In genomic region chr14:32022938-32023466, GRCh38 we compare ENCODE assay signal across 23 cellular contexts. TPM values are rescaled to one million over a fixed set of nuclear protein-coding genes. Genes with fewer than 3 reads are reported as not detected.
A peak's percentile ranks its signal among the peaks of the same experiment; 100 is the strongest.
DNase-seq lines count a peak whose midpoint lies in the region; ATAC-seq, FAIRE-seq and TF ChIP-seq lines count a peak whose summit lies in the region.
"Had no signal": no experiment of that assay in that cellular context is flagged by ENCODE, and none has a peak within 500 bp of the region (broad histone marks: within the 10 kb centered on the region; RNA-seq: fewer than 3 reads in every experiment).

No MANE protein-coding gene starts in this region.

- CTCF ChIA-PET in H1 (lab: Charles Lee; ENCODE audit: partially characterized antibody) = interaction anchor here (0.9 to 1.0 kb wide), 2 partner anchors 13 to 145 kb away, joined by 3 read pairs; no protein-coding TSS in a partner anchor

- H2BK15ac ChIP-seq in H1 (ENCODE audit: low read length) = no peak overlapping the region

- POLR2A ChIA-PET in H1 (lab: Charles Lee; ENCODE audit: partially characterized antibody) = no interaction called here

- H2BK20ac ChIP-seq in H1 (ENCODE audit: low read length) = no peak overlapping the region

- H3K23ac ChIP-seq in H1 (ENCODE audit: insufficient read length) = no peak overlapping the region

- no peaks in the 10 kb centered on the region for H3K27me3 ChIP-seq in H1 (replicated peaks in 1 of 4; ENCODE audit: control insufficient read depth in 3 of 4, extremely low read depth in 1 of 4, insufficient read depth in 3 of 4, low read length in 3 of 4)
- no peaks in the 10 kb centered on the region for H3K27me3 ChIP-seq in right lobe of liver
- H3K27me3 ChIP-seq in suprapubic skin = no peaks in the 10 kb centered on the region
- H3K27me3 ChIP-seq: brain microvascular endothelial cell, neural progenitor cell had no signal

- no peaks in the 10 kb centered on the region for H3K23me2 ChIP-seq in H1 (ENCODE audit: low read depth, low read length)

- H4K8ac ChIP-seq in H1 (ENCODE audit: extremely low read depth, insufficient read depth, low read length) = no peak overlapping the region

- H3K79me1 ChIP-seq in H1 (ENCODE audit: low read depth, low read length) = no peaks in the 10 kb centered on the region

- H3K9me3 ChIP-seq in H1 (ENCODE audit: insufficient read depth in 2 of 2, low read depth in 1 of 2, low read length in 1 of 2) (no peaks in the 10 kb centered on the region), right lobe of liver (no peaks in the 10 kb centered on the region), suprapubic skin (no peaks in the 10 kb centered on the region)

- no peak overlapping the region for H2BK5ac ChIP-seq in H1 (ENCODE audit: low read depth, low read length)

- no peak overlapping the region for H4K91ac ChIP-seq in H1 (replicated peaks; ENCODE audit: insufficient read length, low read length)

- no peaks in the 10 kb centered on the region for H4K20me1 ChIP-seq in H1 (replicated peaks in 1 of 2; ENCODE audit: control insufficient read depth in 1 of 2, insufficient read depth in 2 of 2, low read length in 2 of 2)

- H2AFZ ChIP-seq in H1 (ENCODE audit: low read length) = 0 out of 2 replicates have a peak overlapping the region, but pooled peaks have one; percentile 65
- H2AFZ ChIP-seq: GM23248, neural progenitor cell had no signal

- no peak for TF ChIP-seq RAD21 in H1 (IDR thresholded peaks at IDR 0.05 in 1 of 2, conservative IDR thresholded peaks at IDR 0.05 in 1 of 2; ENCODE audit: low read depth in 2 of 2, low read length in 2 of 2)

- H3K4me2 ChIP-seq in H1 (ENCODE audit: insufficient read depth in 1 of 2, low read depth in 2 of 2, low read length in 2 of 2) = no peak overlapping the region
- H3K4me2 ChIP-seq: neural progenitor cell had no signal

- TF ChIP-seq EP300 in H1 (IDR thresholded peaks at IDR 0.05; ENCODE audit: borderline replicate concordance in 1 of 2, low read depth in 2 of 2, low read length in 2 of 2) (no peak), suprapubic skin (IDR thresholded peaks at IDR 0.05) (peak; percentile 52)

- ATAC-seq in right lobe of liver (peak; percentile 37 to 87 (median 79)), GM18517 (IDR thresholded peaks at IDR 0.05; ENCODE audit: unreplicated experiment) (no peak)
- ATAC-seq: left ventricle myocardium superior; stimulated activated naive CD8-positive, alpha-beta T cell treated with anti-CD3 and anti-CD28 coated beads, Interleukin-15, amount 100 ng/mL, for 72 hours had no signal

- FAIRE-seq in H1 (lab: Jason Lieb, UNC) = no peak

- intact Hi-C loops in right lobe of liver (cut with DNase I) = no loop called here
- intact Hi-C loops in lower leg skin (cut with DNase I; ENCODE audit: low total_unique reads) = no loop called here

- no peak overlapping the region for H3K56ac ChIP-seq in H1 (replicated peaks; ENCODE audit: insufficient read length, low read depth, low read length)

- WGBS in H1 (ENCODE audit: extremely low coverage in 1 of 2, insufficient coverage in 1 of 2, insufficient read length in 1 of 2, insufficient replicate concordance in 2 of 2, low coverage in 1 of 2, low lambda C conversion rate in 2 of 2, missing lambda C conversion rate in 1 of 2), 2 experiments = 94% methylated on average over 3 of the region's 3 CpGs; no CpG with 5 or more reads in 1 of the 2 experiments
- 37% methylated on average over 2 of the region's 3 CpGs for WGBS in right lobe of liver (ENCODE audit: insufficient coverage, low coverage, low lambda C conversion rate, missing lambda C conversion rate)
- WGBS in suprapubic skin = 77% methylated on average over 3 of the region's 3 CpGs
- WGBS in lower leg skin, 2 donors = 64 to 84% methylated on average over 3 of the region's 3 CpGs

- no peaks in the 10 kb centered on the region for H3K36me3 ChIP-seq in H1 (ENCODE audit: control insufficient read depth in 2 of 4, insufficient read depth in 4 of 4, low read length in 3 of 4)
- no peaks in the 10 kb centered on the region for H3K36me3 ChIP-seq in right lobe of liver
- no peaks in the 10 kb centered on the region for H3K36me3 ChIP-seq in suprapubic skin
- H3K36me3 ChIP-seq: brain microvascular endothelial cell, neural progenitor cell, WERI-Rb-1 had no signal

- H2BK12ac ChIP-seq in H1 (ENCODE audit: low read depth, low read length) = no peak overlapping the region

- H3K4me1 ChIP-seq in H1 (replicated peaks in 1 of 4; ENCODE audit: control insufficient read depth in 3 of 4, insufficient read depth in 4 of 4, low read length in 3 of 4) (peaks cover 0 to 3% (median 1%) of the 10 kb centered on the region in 4 experiments; a peak in 2 of 7 replicates), right lobe of liver (peaks cover 0 to 12% (median 0%) of the 10 kb centered on the region in 4 donors), suprapubic skin (peaks cover 24% of the 10 kb centered on the region)

- H3K4me3 ChIP-seq in LNCaP clone FGC (ENCODE audit: low read depth, low read length) (no peak overlapping the region), H1 (ENCODE audit: extremely low read depth in 1 of 4, insufficient read depth in 2 of 4, low read depth in 3 of 4, low read length in 4 of 4) (no peak overlapping the region), right lobe of liver (no peak overlapping the region), suprapubic skin (no peak overlapping the region), lower leg skin (ENCODE audit: low read depth, poor library complexity, severe bottlenecking) (no peak overlapping the region)
- H3K4me3 ChIP-seq: GM23248, neural progenitor cell had no signal

- no peak overlapping the region for H4K5ac ChIP-seq in H1 (ENCODE audit: insufficient read length, low read depth, low read length)

- TF ChIP-seq POLR2A in H1 (IDR thresholded peaks at IDR 0.05; ENCODE audit: control extremely low read depth in 1 of 2, low read depth in 2 of 2, low read length in 2 of 2) (no peak), right lobe of liver (IDR thresholded peaks at IDR 0.05) (no peak), suprapubic skin (IDR thresholded peaks at IDR 0.05) (no peak), lower leg skin (IDR thresholded peaks at IDR 0.05) (no peak)

- no peak overlapping the region for H2AK5ac ChIP-seq in H1 (ENCODE audit: low read depth, low read length)

- no peak overlapping the region for H2BK120ac ChIP-seq in H1 (replicated peaks; ENCODE audit: low read depth, low read length)

- no peak overlapping the region for H3K14ac ChIP-seq in H1 (ENCODE audit: insufficient read length)

- no peak overlapping the region for H3K4ac ChIP-seq in H1 (replicated peaks; ENCODE audit: insufficient read length, low read depth, low read length)

- DNase-seq in LNCaP clone FGC (ENCODE audit: low read depth) (peak; percentile 8), H1 (ENCODE audit: low read depth in 1 of 2, low spot score in 2 of 2) (no peak), right lobe of liver (no peak), suprapubic skin (ENCODE audit: low spot score in 2 of 2) (no peak), H4 (ENCODE audit: low spot score) (no peak), lower leg skin (ENCODE audit: low spot score in 2 of 2) (no peak)
- DNase-seq: activated CD4-positive, alpha-beta T cell treated with anti-CD3 and anti-CD28 coated beads, Interleukin-2, amount 50 U/mL, for 1 hour; activated CD8-positive, alpha-beta memory T cell treated with anti-CD3 and anti-CD28 coated beads, Interleukin-2, amount 50 U/mL, for 4 hours; brain microvascular endothelial cell; GM23248; immature natural killer cell; left ventricle myocardium superior; NCI-H1417; NCI-H2107; NCI-H526; stimulated activated CD4-positive, alpha-beta T cell treated with anti-CD3 and anti-CD28 coated beads, Interleukin-4, amount 100 ng/mL, for 4 hours; stimulated activated naive CD8-positive, alpha-beta T cell treated with anti-CD3 and anti-CD28 coated beads, Interleukin-15, amount 100 ng/mL, for 72 hours; WERI-Rb-1 had no signal

- H3K18ac ChIP-seq in H1 (ENCODE audit: extremely low read depth, low read length) = no peak overlapping the region

- no peaks in the 10 kb centered on the region for H3K79me2 ChIP-seq in H1 (ENCODE audit: control insufficient read depth in 1 of 2, insufficient read depth in 2 of 2, low read length in 2 of 2)

- TF ChIP-seq CTCF in LNCaP clone FGC (IDR thresholded peaks at IDR 0.05; ENCODE audit: control insufficient read depth, extremely low read depth, insufficient read depth) = no peak
- no peak for TF ChIP-seq CTCF in H1 (IDR thresholded peaks at IDR 0.05; ENCODE audit: control extremely low read depth in 1 of 3, insufficient read depth in 1 of 3, low read depth in 1 of 3, low read length in 3 of 3)
- TF ChIP-seq CTCF in right lobe of liver (IDR thresholded peaks at IDR 0.05) = no peak
- TF ChIP-seq CTCF in suprapubic skin (IDR thresholded peaks at IDR 0.05) = no peak
- no peak for TF ChIP-seq CTCF in lower leg skin (IDR thresholded peaks at IDR 0.05)

- no peak overlapping the region for H3K27ac ChIP-seq in H1 (ENCODE audit: low read depth, low read length)
- peak overlapping the region in 1 of 3 donors; percentile 41 for H3K27ac ChIP-seq in right lobe of liver
- peak overlapping the region; percentile 52 for H3K27ac ChIP-seq in suprapubic skin
- H3K27ac ChIP-seq: brain microvascular endothelial cell, C4-2B, GM23248, HL-60, neural progenitor cell, RWPE1, WERI-Rb-1 had no signal

- no peak overlapping the region for H3K9ac ChIP-seq in H1 (replicated peaks in 1 of 4; ENCODE audit: extremely low read depth in 1 of 4, low read depth in 3 of 4, low read length in 3 of 4)
- H3K9ac ChIP-seq: GM23248, neural progenitor cell had no signal

TF ChIP-seq in H1, 55 proteins besides CTCF, POLR2A, EP300 and RAD21 (continues in another document):
- TF ChIP-seq TEAD4 (IDR thresholded peaks at IDR 0.05; ENCODE audit: low read depth, low read length) = no peak
- TF ChIP-seq SUZ12 (IDR thresholded peaks at IDR 0.05; ENCODE audit: low read length) = no peak
- TF ChIP-seq CREB1 (IDR thresholded peaks at IDR 0.05) = no peak
- no peak for TF ChIP-seq SP1 (IDR thresholded peaks at IDR 0.05; ENCODE audit: low read depth, low read length)
- no peak for TF ChIP-seq NANOG (IDR thresholded peaks at IDR 0.05; ENCODE audit: insufficient read depth, low read depth, low read length, poor library complexity, severe bottlenecking)
- TF ChIP-seq SIX5 (IDR thresholded peaks at IDR 0.05; ENCODE audit: low read depth, low read length) = no peak

RNA-seq across cellular contexts. Expression of gene ARHGAP5, which starts 54.1 kb away (rescaled TPM):
- total RNA-seq in H1 (2021; fragmentation: NEBNext Ultra II Directional; extraction: Animal tissue kit (Norgen Biotek cat#: 25700)) = 77.3 and 78.2 TPM in 2 replicates
- polyA plus RNA-seq in H1 (2011; rRNA removed) = 3.5 and 7.8 TPM in 2 replicates
- polyA plus RNA-seq in H1 (2011; cell fraction: cytosol; rRNA removed) = 9.4 TPM
- 8.4 TPM for polyA plus RNA-seq in H1 (2011; cell fraction: nucleus; rRNA removed)
- 11.4 to 33.3 TPM (median 17.4 TPM) in 4 replicates for polyA plus RNA-seq in H1 (2012, experiment 1 of 2)
- polyA plus RNA-seq in H1 (2012, experiment 2 of 2) = 1.00 TPM
- 30.3 TPM for polyA plus RNA-seq in H1 (2013, experiment 1 of 2)
- 30.0 TPM for polyA plus RNA-seq in H1 (2013, experiment 2 of 2)
- polyA minus RNA-seq in H1 (2011; rRNA and poly(A)+ RNA removed) = 44.3 and 68.3 TPM in 2 replicates
- polyA minus RNA-seq in H1 (2011; cell fraction: cytosol; rRNA and poly(A)+ RNA removed) = 25.5 TPM
- polyA minus RNA-seq in H1 (2011; cell fraction: nucleus; rRNA and poly(A)+ RNA removed) = 146 TPM
- total RNA-seq in right lobe of liver (10 to 100 TPM; 32.0 to 60.5 (median 50.1) TPM), suprapubic skin (100 to 1,000 TPM in 3 of 4 donors, 10 to 100 TPM in 1; 92.5 to 125 (median 109) TPM), lower leg skin (10 to 100 TPM; 86.4 to 97.5 (median 95.2) TPM)
- total RNA-seq in H4 (2014; rRNA removed; shearing (Covaris generic)) = 25.2 and 25.3 TPM in 2 replicates
